28 cellular contexts compared by ENCODE assay signal in genomic region chr13:111948281-111948680, GRCh38.
"Had no signal": no experiment of that assay in that cellular context is flagged by ENCODE, and none has a peak within 500 bp of the region (broad histone marks: within the 10 kb centered on the region; RNA-seq: fewer than 3 reads in every experiment).

No MANE protein-coding gene starts in this region.

- H3K9me3 Mint-ChIP-seq: natural killer cell treated with Interleukin-12 subunit alpha and Interleukin-12 subunit beta and Interleukin-15 and Interleukin-18, amount 100 ng/mL, for 72 hours had no signal

- DNase-seq: dermis blood vessel endothelial cell; effector memory CD8-positive, alpha-beta T cell; erythroblast; esophagus squamous epithelium; foreskin melanocyte; hypothalamus; mucosa of descending colon; naive B cell; pancreas; stimulated activated CD4-positive, alpha-beta T cell treated with anti-CD3 and anti-CD28 coated beads, Interleukin-2, amount 100 ng/mL, for 24 hours; stimulated activated CD4-positive, alpha-beta T cell treated with anti-CD3 and anti-CD28 coated beads, Interleukin-4, amount 100 ng/mL, for 24 hours; stimulated activated naive CD4-positive, alpha-beta T cell treated with Interleukin-2 at 50 U/mL for 16 hours; transverse colon had no signal

- H3K27me3 Mint-ChIP-seq: central memory CD8-positive, alpha-beta T cell; naive B cell had no signal

- H3K4me3 Mint-ChIP-seq: central memory CD8-positive, alpha-beta T cell; effector memory CD8-positive, alpha-beta T cell; memory B cell; mesothelial cell of epicardium; naive B cell; natural killer cell treated with Interleukin-12 subunit alpha and Interleukin-12 subunit beta and Interleukin-15 and Interleukin-18, amount 100 ng/mL, for 72 hours; neural crest cell; stimulated activated effector memory CD8-positive, alpha-beta T cell treated with anti-CD3 and anti-CD28 coated beads, Interleukin-12 subunit alpha, Interleukin-12 subunit beta, amount 100 ng/mL, for 72 hours had no signal

- FAIRE-seq: endometrium, keratinocyte, pancreas had no signal

- H3K36me3 Mint-ChIP-seq: memory B cell; mesothelial cell of epicardium; naive B cell; natural killer cell treated with Interleukin-12 subunit alpha and Interleukin-12 subunit beta and Interleukin-15 and Interleukin-18, amount 100 ng/mL, for 72 hours; stimulated activated effector memory CD8-positive, alpha-beta T cell treated with anti-CD3 and anti-CD28 coated beads, Interleukin-12 subunit alpha, Interleukin-12 subunit beta, amount 100 ng/mL, for 72 hours had no signal

- H3K4me1 Mint-ChIP-seq: central memory CD8-positive, alpha-beta T cell; memory B cell; mesothelial cell of epicardium; naive B cell; stimulated activated effector memory CD8-positive, alpha-beta T cell treated with anti-CD3 and anti-CD28 coated beads, Interleukin-12 subunit alpha, Interleukin-12 subunit beta, amount 100 ng/mL, for 72 hours had no signal

- ATAC-seq: effector memory CD8-positive, alpha-beta T cell; mucosa of descending colon; natural killer cell treated with Interleukin-12 subunit alpha and Interleukin-12 subunit beta and Interleukin-15 and Interleukin-18, amount 100 ng/mL, for 72 hours; pancreas; sciatic nerve; stimulated activated effector memory CD8-positive, alpha-beta T cell treated with anti-CD3 and anti-CD28 coated beads, Interleukin-12 subunit alpha, Interleukin-12 subunit beta, amount 100 ng/mL, for 72 hours had no signal

- H3K4me3 ChIP-seq: coronary artery, esophagus squamous epithelium, lung, mucosa of descending colon, pancreas, smooth muscle cell, thoracic aorta, transverse colon had no signal

- H3K27ac Mint-ChIP-seq: effector memory CD8-positive, alpha-beta T cell; memory B cell; mesothelial cell of epicardium; naive B cell; natural killer cell treated with Interleukin-12 subunit alpha and Interleukin-12 subunit beta and Interleukin-15 and Interleukin-18, amount 100 ng/mL, for 72 hours; progenitor cell of endocrine pancreas; stimulated activated effector memory CD8-positive, alpha-beta T cell treated with anti-CD3 and anti-CD28 coated beads, Interleukin-12 subunit alpha, Interleukin-12 subunit beta, amount 100 ng/mL, for 72 hours had no signal

- H3K27me3 ChIP-seq: neutrophil, pancreas, transverse colon had no signal

- H3K9me3 ChIP-seq: mucosa of descending colon, neutrophil, pancreas had no signal

- H3K4me1 ChIP-seq: esophagus squamous epithelium, pancreas, transverse colon had no signal

- H3K36me3 ChIP-seq: esophagus squamous epithelium, neutrophil, pancreas, thoracic aorta, transverse colon had no signal

- H3K27ac ChIP-seq: coronary artery, esophagus squamous epithelium, neutrophil, pancreas, thoracic aorta, transverse colon had no signal
